13 cellular contexts compared by ENCODE assay signal in genomic region chr9:110977259-110977709, GRCh38.
DNase-seq lines count a peak whose midpoint lies in the region; ATAC-seq and TF ChIP-seq lines count a peak whose summit lies in the region.
"Had no signal": no experiment of that assay in that cellular context is flagged by ENCODE, and none has a peak within 500 bp of the region (broad histone marks: within the 10 kb centered on the region; RNA-seq: fewer than 3 reads in every experiment).

No MANE protein-coding gene starts in this region.

- no peaks in the 10 kb centered on the region for H3K36me3 ChIP-seq in left ventricle myocardium inferior
- peaks cover 0 to 1% of the 10 kb centered on the region in 2 donors for H3K36me3 ChIP-seq in aorta (ENCODE audit: control insufficient read depth in 1 of 2, insufficient read depth in 2 of 2, low read length in 1 of 2)
- H3K36me3 ChIP-seq: ascending aorta, heart left ventricle had no signal

- intact Hi-C loops in left ventricle myocardium superior (cut with micrococcal nuclease) = no loop called here
- intact Hi-C loops in left ventricle myocardium inferior (cut with micrococcal nuclease) = no loop called here
- intact Hi-C loops in aorta (cut with DNase I) = no loop called here

- H3K4me3 ChIP-seq in left ventricle myocardium inferior (no peak overlapping the region), astrocyte of the cerebellum (ENCODE audit: low read depth, low read length) (no peak overlapping the region), aorta (ENCODE audit: low read length in 2 of 2) (no peak overlapping the region)
- H3K4me3 ChIP-seq: ascending aorta, heart left ventricle had no signal

- H3K27me3 ChIP-seq in left ventricle myocardium inferior (ENCODE audit: low read depth) = no peaks in the 10 kb centered on the region
- H3K27me3 ChIP-seq in foreskin keratinocyte = no peaks in the 10 kb centered on the region
- no peaks in the 10 kb centered on the region for H3K27me3 ChIP-seq in aorta (ENCODE audit: control insufficient read depth in 1 of 2, insufficient read depth in 2 of 2, low read length in 1 of 2)
- H3K27me3 ChIP-seq: ascending aorta, heart left ventricle had no signal

- H3K27ac ChIP-seq in left ventricle myocardium inferior (replicated peaks) = no peak overlapping the region
- H3K27ac ChIP-seq in foreskin keratinocyte = no peak overlapping the region
- peak overlapping the region in 1 of 2 donors; percentile 27 for H3K27ac ChIP-seq in aorta (ENCODE audit: low read depth in 1 of 2, low read length in 2 of 2)
- H3K27ac ChIP-seq: heart left ventricle had no signal

- no peaks in the 10 kb centered on the region for H3K9me3 ChIP-seq in left ventricle myocardium inferior (replicated peaks)
- no peaks in the 10 kb centered on the region for H3K9me3 ChIP-seq in aorta (ENCODE audit: control insufficient read depth, low read length)
- H3K9me3 ChIP-seq: ascending aorta had no signal

- WGBS in aorta, 2 donors = 1 to 7% methylated on average over 3 of the region's 3 CpGs

- H3K4me1 ChIP-seq in left ventricle myocardium inferior = peaks cover 4% of the 10 kb centered on the region
- peaks cover 13% of the 10 kb centered on the region for H3K4me1 ChIP-seq in foreskin keratinocyte
- peaks cover 3 to 6% of the 10 kb centered on the region in 2 donors for H3K4me1 ChIP-seq in aorta (ENCODE audit: control insufficient read depth in 1 of 2, insufficient read depth in 2 of 2, low read length in 2 of 2)

- no peak for DNase-seq in left ventricle myocardium superior
- DNase-seq in left ventricle myocardium inferior = no peak
- peak; percentile 86 for DNase-seq in astrocyte of the cerebellum (ENCODE audit: low read depth)
- peak; percentile 78 to 95 for DNase-seq in foreskin keratinocyte
- DNase-seq in aorta = no peak
- DNase-seq: heart left ventricle; NCI-H82; stimulated activated CD4-positive, alpha-beta T cell treated with anti-CD3 and anti-CD28 coated beads, Interleukin-15, amount 100 ng/mL, for 24 hours; stimulated activated naive B cell treated with anti-CD40 and anti-IgM and Interleukin-4, amounts not matched to agents 10 μg/mL and 1 μg/mL and 100 μg/mL, for 72 hours had no signal

- TF ChIP-seq CTCF in left ventricle myocardium inferior (IDR thresholded peaks at IDR 0.05; ENCODE audit: borderline replicate concordance) (no peak), astrocyte of the cerebellum (IDR thresholded peaks at IDR 0.05; ENCODE audit: low read depth, low read length, missing control alignments) (no peak), foreskin keratinocyte (conservative IDR thresholded peaks at IDR 0.05) (no peak)

- in situ Hi-C loops in astrocyte of the cerebellum (cut with HindIII; ENCODE audit: low sequenced_read_pairs) = no loop called here

- ATAC-seq in left ventricle myocardium superior (peak; percentile 37), foreskin keratinocyte (peak; percentile 95), aorta (ENCODE audit: low FRiP score) (peak; percentile 34), GM19023 (IDR thresholded peaks at IDR 0.05; ENCODE audit: unreplicated experiment) (no peak), HG03097 (IDR thresholded peaks at IDR 0.05; ENCODE audit: low FRiP score, unreplicated experiment) (no peak), GM18520 (IDR thresholded peaks at IDR 0.05; ENCODE audit: unreplicated experiment) (no peak)
- ATAC-seq: stimulated activated naive B cell treated with anti-CD40 and anti-IgM and Interleukin-4, amounts not matched to agents 10 μg/mL and 1 μg/mL and 100 μg/mL, for 72 hours had no signal

Comparison
In these comparisons a context has a peak if more than half of its experiments do, and no peak if none do; other contexts are left out.
1. ATAC-seq: peak in left ventricle myocardium superior (single experiment), foreskin keratinocyte (single experiment) and aorta (single experiment); none in GM19023 (single experiment), HG03097 (single experiment) and GM18520 (single experiment).
2. DNase-seq: peak in astrocyte of the cerebellum (single experiment) and foreskin keratinocyte (2 of 2); none in left ventricle myocardium superior (single experiment), left ventricle myocardium inferior (single experiment) and aorta (0 of 2).